ENCODE assay signal across 14 cellular contexts in the genomic region with DNA sequence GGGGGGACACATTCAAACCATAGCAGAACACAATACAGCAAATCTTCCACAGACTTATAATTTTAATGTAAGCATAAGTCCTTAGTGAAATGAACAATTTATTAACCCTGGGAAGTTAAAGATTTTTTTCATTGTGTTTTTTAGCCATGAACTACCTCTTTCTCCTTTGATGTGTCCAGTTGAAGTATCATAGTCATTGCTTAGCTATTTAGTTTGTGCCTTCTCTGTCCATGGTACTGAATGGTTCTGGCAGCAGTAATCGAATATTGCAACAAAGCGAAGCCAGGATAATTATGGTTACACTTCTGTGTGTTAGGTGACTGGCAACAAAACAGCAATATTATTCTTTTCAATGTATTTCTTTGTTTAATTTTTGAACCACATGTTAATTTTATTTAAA.
DNase-seq lines count a peak whose midpoint lies in the region; ATAC-seq, FAIRE-seq and TF ChIP-seq lines count a peak whose summit lies in the region.
"Had no signal": no experiment of that assay in that cellular context is flagged by ENCODE, and none has a peak within 500 bp of the region (broad histone marks: within the 10 kb centered on the region; RNA-seq: fewer than 3 reads in every experiment).

No MANE protein-coding gene starts in this region.

- H2AFZ ChIP-seq in DND-41 (ENCODE audit: low read depth, low read length) (no peak overlapping the region), astrocyte (ENCODE audit: low read depth, low read length) (no peak overlapping the region)

- H4K20me1 ChIP-seq in DND-41 (ENCODE audit: insufficient read depth, low read length) (no peaks in the 10 kb centered on the region), astrocyte (ENCODE audit: insufficient read depth, low read length) (no peaks in the 10 kb centered on the region)

- H3K4me2 ChIP-seq in DND-41 (ENCODE audit: insufficient read depth, low read length): no peak overlapping the region
- no peak overlapping the region for H3K4me2 ChIP-seq in astrocyte (ENCODE audit: low read length)

- FAIRE-seq in astrocyte (lab: Jason Lieb, UNC): no peak
- FAIRE-seq: H54 had no signal

- H3K9me3 ChIP-seq in DND-41 (ENCODE audit: insufficient read depth, low read length, severe bottlenecking) (no peaks in the 10 kb centered on the region), astrocyte (ENCODE audit: insufficient read depth, low read depth, low read length) (no peaks in the 10 kb centered on the region)

- no peak; the same call in 2 of the 3 replicates for ATAC-seq in DND-41 (ENCODE audit: insufficient read depth, low read depth)
- no peak for ATAC-seq in GM21786 (IDR thresholded peaks at IDR 0.05; ENCODE audit: unreplicated experiment)
- no peak for ATAC-seq in GM18873 (IDR thresholded peaks at IDR 0.05; ENCODE audit: low FRiP score, unreplicated experiment)

- no peaks in the 10 kb centered on the region for H3K4me1 Mint-ChIP-seq in astrocyte (ENCODE audit: low read depth, unreplicated experiment)
- H3K4me1 Mint-ChIP-seq in type B pancreatic cell (ENCODE audit: unreplicated experiment): no peaks in the 10 kb centered on the region
- H3K4me1 Mint-ChIP-seq: IgD-negative memory B cell had no signal

- DNase-seq in DND-41 (peak; percentile 15), LoVo (ENCODE audit: low spot score) (peak; percentile 26), astrocyte (ENCODE audit: low read depth) (peak; percentile 6), kidney epithelial cell (ENCODE audit: low read depth) (peak; percentile 0), type B pancreatic cell (ENCODE audit: extremely low spot score, unreplicated experiment) (no peak), NCI-H1930 (lab: John Stamatoyannopoulos, UW) (no peak)
- DNase-seq: activated CD4-positive, alpha-beta T cell treated with anti-CD3 and anti-CD28 coated beads, Interleukin-2, amount 50 U/mL, for 1 hour; activated naive CD4-positive, alpha-beta T cell; NCI-H446 had no signal

- no peak overlapping the region for H3K27ac ChIP-seq in DND-41 (ENCODE audit: low read length)
- no peak overlapping the region for H3K27ac ChIP-seq in astrocyte (ENCODE audit: low read depth, low read length)
- H3K27ac ChIP-seq: C4-2B had no signal

- H3K9ac ChIP-seq in DND-41 (ENCODE audit: low read depth, low read length) (no peak overlapping the region), astrocyte (ENCODE audit: low read length) (no peak overlapping the region)

- H3K27me3 ChIP-seq in DND-41 (ENCODE audit: insufficient read depth, low read length, poor library complexity) (no peaks in the 10 kb centered on the region), astrocyte (ENCODE audit: insufficient read depth, low read length) (peaks cover 10% of the 10 kb centered on the region), kidney epithelial cell (ENCODE audit: control insufficient read depth, insufficient read depth, low read length) (peaks cover 3% of the 10 kb centered on the region)

- TF ChIP-seq CTCF in DND-41 (IDR thresholded peaks at IDR 0.05; ENCODE audit: borderline replicate concordance, extremely low read depth, low read length, poor library complexity, severe bottlenecking) (no peak), astrocyte (IDR thresholded peaks at IDR 0.05; ENCODE audit: insufficient read depth, low read depth, low read length) (no peak), kidney epithelial cell (IDR thresholded peaks at IDR 0.05; ENCODE audit: insufficient read depth, low read length, poor library complexity, severe bottlenecking) (no peak), type B pancreatic cell (conservative IDR thresholded peaks at IDR 0.05) (no peak)

- H3K4me1 ChIP-seq in DND-41 (ENCODE audit: insufficient read depth, low read length): peaks cover 5% of the 10 kb centered on the region
- no peaks in the 10 kb centered on the region for H3K4me1 ChIP-seq in astrocyte (ENCODE audit: insufficient read depth, low read length)

- H3K27ac Mint-ChIP-seq in astrocyte (ENCODE audit: unreplicated experiment) (no peak overlapping the region), type B pancreatic cell (no peak overlapping the region)
- H3K27ac Mint-ChIP-seq: IgD-negative memory B cell had no signal

- H3K36me3 ChIP-seq in DND-41 (ENCODE audit: insufficient read depth, low read length) (no peaks in the 10 kb centered on the region), astrocyte (ENCODE audit: insufficient read depth, low read length) (no peaks in the 10 kb centered on the region), kidney epithelial cell (ENCODE audit: control insufficient read depth, insufficient read depth, low read length) (no peaks in the 10 kb centered on the region)

- H3K27me3 Mint-ChIP-seq in astrocyte (ENCODE audit: low read depth, unreplicated experiment) (peaks cover 27% of the 10 kb centered on the region), type B pancreatic cell (peaks cover 43% of the 10 kb centered on the region)

- H3K4me3 Mint-ChIP-seq in astrocyte (ENCODE audit: unreplicated experiment): no peak overlapping the region
- no peak overlapping the region for H3K4me3 Mint-ChIP-seq in type B pancreatic cell
- H3K4me3 Mint-ChIP-seq: IgD-negative memory B cell had no signal

- H3K36me3 Mint-ChIP-seq in astrocyte (ENCODE audit: low read depth, unreplicated experiment) (no peaks in the 10 kb centered on the region), type B pancreatic cell (no peaks in the 10 kb centered on the region)
- H3K36me3 Mint-ChIP-seq: IgD-negative memory B cell had no signal

- no peak overlapping the region for H3K4me3 ChIP-seq in DND-41 (ENCODE audit: low read depth in 1 of 2, low read length in 2 of 2)
- no peak overlapping the region for H3K4me3 ChIP-seq in astrocyte (ENCODE audit: insufficient read depth, low read depth, low read length)
- no peak overlapping the region for H3K4me3 ChIP-seq in kidney epithelial cell (ENCODE audit: low read depth, low read length)

- H3K9me3 Mint-ChIP-seq in astrocyte (ENCODE audit: unreplicated experiment) (peaks cover 2% of the 10 kb centered on the region), type B pancreatic cell (peaks cover 4% of the 10 kb centered on the region)

- H3K79me2 ChIP-seq in DND-41 (ENCODE audit: insufficient read depth, low read length): no peaks in the 10 kb centered on the region
- H3K79me2 ChIP-seq in astrocyte (ENCODE audit: insufficient read depth, low read length): no peaks in the 10 kb centered on the region

Comparison
In these comparisons a context has a peak if more than half of its experiments do, and no peak if none do; other contexts are left out.
1. DNase-seq: peak in DND-41 (single experiment), LoVo (single experiment), astrocyte (single experiment) and kidney epithelial cell (single experiment); none in type B pancreatic cell (single experiment) and NCI-H1930 (0 of 2).